14 cellular contexts compared by ENCODE assay signal in the genomic region with DNA sequence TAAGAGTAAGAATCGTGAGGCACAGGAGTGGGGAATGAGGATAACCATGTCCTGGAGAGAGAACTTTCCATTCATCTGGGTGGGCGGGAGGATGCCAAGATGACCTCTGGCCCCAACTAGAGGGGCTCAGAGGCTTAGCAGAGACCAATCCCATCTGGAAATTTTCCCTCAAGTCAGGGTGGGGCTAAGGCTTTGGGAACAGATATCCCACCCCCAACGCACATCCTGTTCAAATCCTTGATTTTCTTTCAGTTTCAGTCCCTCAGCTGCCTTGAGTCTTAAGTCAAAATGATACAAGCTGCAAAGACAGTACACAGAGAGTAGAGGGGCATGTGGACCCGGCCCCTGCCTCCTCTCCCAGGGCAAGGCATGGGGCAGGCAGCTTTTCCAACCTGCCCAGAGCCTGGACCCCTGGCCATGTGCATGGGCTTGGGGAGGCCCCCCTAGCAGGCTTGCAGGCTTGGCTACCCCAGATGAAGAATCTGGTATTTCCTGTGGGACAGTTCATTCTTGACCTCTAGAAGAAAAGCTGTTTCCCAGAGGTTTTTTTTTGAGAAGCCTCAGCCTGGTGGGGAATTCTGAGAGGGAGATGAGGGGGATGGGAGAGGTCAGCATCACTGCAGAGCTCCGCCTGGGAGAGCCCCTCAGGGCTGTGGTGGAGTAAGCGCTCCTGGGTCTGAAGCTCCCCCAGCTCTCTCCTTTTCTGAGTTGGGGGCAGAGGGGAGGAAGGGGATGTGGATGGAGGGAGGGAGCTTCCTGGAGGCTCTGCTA.
DNase-seq lines count a peak whose midpoint lies in the region; ATAC-seq and TF ChIP-seq lines count a peak whose summit lies in the region.
"Had no signal": no experiment of that assay in that cellular context is flagged by ENCODE, and none has a peak within 500 bp of the region (broad histone marks: within the 10 kb centered on the region; RNA-seq: fewer than 3 reads in every experiment).

No MANE protein-coding gene starts in this region.

- H3K79me2 ChIP-seq in osteoblast (ENCODE audit: insufficient read depth, low read length) = peaks cover 18% of the 10 kb centered on the region

- H3K4me3 ChIP-seq in ascending aorta (peak overlapping the region; percentile 34 to 84), fibroblast of villous mesenchyme (ENCODE audit: low read depth, low read length) (peak overlapping the region; percentile 11), osteoblast (ENCODE audit: insufficient read depth, low read length) (no peak overlapping the region), upper lobe of right lung (no peak overlapping the region)
- H3K4me3 ChIP-seq: SJCRH30 had no signal

- no peak overlapping the region for H2AFZ ChIP-seq in osteoblast (ENCODE audit: low read length)

- no peaks in the 10 kb centered on the region for H4K20me1 ChIP-seq in osteoblast (ENCODE audit: insufficient read depth, low read length)

- H3K27ac ChIP-seq in ascending aorta = peak overlapping the region; percentile 91 to 92
- H3K27ac ChIP-seq in osteoblast (ENCODE audit: low read depth, low read length) = peak overlapping the region; percentile 45
- peak overlapping the region; percentile 79 for H3K27ac ChIP-seq in upper lobe of right lung
- H3K27ac ChIP-seq: SJCRH30, WERI-Rb-1 had no signal

- H3K27me3 ChIP-seq in ascending aorta (no peaks in the 10 kb centered on the region), osteoblast (ENCODE audit: insufficient read depth, low read length) (no peaks in the 10 kb centered on the region), upper lobe of right lung (no peaks in the 10 kb centered on the region)
- H3K27me3 ChIP-seq: SJCRH30 had no signal

- DNase-seq in ascending aorta (ENCODE audit: low spot score in 2 of 2) = no peak
- peak; percentile 80 for DNase-seq in fibroblast of villous mesenchyme (ENCODE audit: low read depth)
- DNase-seq in osteoblast (ENCODE audit: insufficient read length, low spot score, missing footprints) = no peak
- DNase-seq in upper lobe of right lung = no peak
- no peak for DNase-seq in NCI-H1436 treated with DMSO at 0.1 percent for 48 hours (lab: John Stamatoyannopoulos, UW)
- DNase-seq in activated effector memory CD4-positive, alpha-beta T cell treated with anti-CD3 and anti-CD28 coated beads, Interleukin-2, amount 50 U/mL, for 16 hours = no peak
- DNase-seq: activated T-cell treated with anti-CD3 and anti-CD28 coated beads for 4 hours, amniotic stem cell, NCI-H1417 treated with DMSO at 0.1 percent for 48 hours, NCI-H748 treated with DMSO at 0.1 percent for 48 hours, SJCRH30, WERI-Rb-1 had no signal

- H3K4me2 ChIP-seq in osteoblast (ENCODE audit: insufficient read depth, low read length) = no peak overlapping the region

- ATAC-seq in upper lobe of right lung = no peak
- no peak for ATAC-seq in GM21619 (IDR thresholded peaks at IDR 0.05; ENCODE audit: unreplicated experiment)
- ATAC-seq: stimulated activated memory B cell treated with anti-CD40 and anti-IgM and Interleukin-4, amounts not matched to agents 10 μg/mL and 1 μg/mL and 100 μg/mL, for 72 hours had no signal

- H3K36me3 ChIP-seq in ascending aorta = peaks cover 46 to 57% of the 10 kb centered on the region in 2 donors
- H3K36me3 ChIP-seq in osteoblast (ENCODE audit: insufficient read depth, low read length) = peaks cover 78% of the 10 kb centered on the region
- peaks cover 17% of the 10 kb centered on the region for H3K36me3 ChIP-seq in upper lobe of right lung
- H3K36me3 ChIP-seq: SJCRH30, WERI-Rb-1 had no signal

- intact Hi-C loops in ascending aorta (cut with DNase I) = no loop called here
- intact Hi-C loops in upper lobe of right lung (cut with DNase I) = no loop called here

- TF ChIP-seq CTCF in ascending aorta (IDR thresholded peaks at IDR 0.05) (no peak), fibroblast of villous mesenchyme (IDR thresholded peaks at IDR 0.05; ENCODE audit: insufficient read depth, low read depth, low read length) (no peak), osteoblast (IDR thresholded peaks at IDR 0.05; ENCODE audit: extremely low read depth, low read depth, low read length) (no peak), upper lobe of right lung (IDR thresholded peaks at IDR 0.05) (no peak)

- H3K4me1 ChIP-seq in ascending aorta (peaks cover 36 to 55% of the 10 kb centered on the region in 2 donors), osteoblast (ENCODE audit: insufficient read depth, low read length) (peaks cover 28% of the 10 kb centered on the region), upper lobe of right lung (peaks cover 46% of the 10 kb centered on the region)

- no peaks in the 10 kb centered on the region for H3K9me3 ChIP-seq in ascending aorta
- H3K9me3 ChIP-seq in osteoblast (ENCODE audit: low read depth, low read length) = no peaks in the 10 kb centered on the region
- H3K9me3 ChIP-seq in upper lobe of right lung = no peaks in the 10 kb centered on the region
- H3K9me3 ChIP-seq: SJCRH30 had no signal

Comparison
In these comparisons a context has a peak if more than half of its experiments do, and no peak if none do; other contexts are left out.
1. H3K4me3 ChIP-seq: peak in ascending aorta (2 of 2) and fibroblast of villous mesenchyme (single experiment); none in osteoblast (single experiment) and upper lobe of right lung (single experiment).
2. Peak in every context shown above with its lines, with median percentiles within 50 percentile points of each other: H3K27ac ChIP-seq.